In the genomic region with DNA sequence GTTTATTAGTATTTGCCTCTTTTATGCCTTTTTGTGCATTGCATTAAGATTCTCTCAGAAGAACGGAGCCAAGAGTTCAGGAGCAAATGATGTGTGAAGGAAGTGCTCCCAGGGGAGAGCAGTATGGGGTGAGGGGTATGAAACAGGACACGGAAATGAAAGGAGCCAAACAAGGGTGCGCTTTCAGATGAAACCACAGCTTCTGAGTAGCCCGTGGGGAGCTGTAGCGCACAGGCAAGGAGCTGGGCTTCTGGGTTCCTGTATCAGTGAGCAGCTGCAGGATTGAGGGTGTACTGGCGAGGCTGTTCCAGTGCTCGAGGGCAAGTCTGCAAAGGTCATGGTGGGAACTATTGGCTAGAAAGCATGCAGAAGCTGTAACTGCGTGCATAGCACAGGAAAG, we compare ENCODE assay signal across 11 cellular contexts. TPM values are rescaled to one million over a fixed set of nuclear protein-coding genes. Genes with fewer than 3 reads are reported as not detected.
DNase-seq lines count a peak whose midpoint lies in the region; ATAC-seq and TF ChIP-seq lines count a peak whose summit lies in the region.
"Had no signal": no experiment of that assay in that cellular context is flagged by ENCODE, and none has a peak within 500 bp of the region (broad histone marks: within the 10 kb centered on the region; RNA-seq: fewer than 3 reads in every experiment).

No MANE protein-coding gene starts in this region.

- intact Hi-C loops in body of pancreas (cut with DNase I): no loop called here

- no peak overlapping the region for H3K9ac ChIP-seq in DND-41 (ENCODE audit: low read depth, low read length)

- H3K4me1 ChIP-seq in DND-41 (ENCODE audit: insufficient read depth, low read length) (no peaks in the 10 kb centered on the region), body of pancreas (no peaks in the 10 kb centered on the region)
- H3K4me1 ChIP-seq: HAP-1 had no signal

- H4K20me1 ChIP-seq in DND-41 (ENCODE audit: insufficient read depth, low read length): no peaks in the 10 kb centered on the region

- H3K9me3 ChIP-seq in DND-41 (ENCODE audit: insufficient read depth, low read length, severe bottlenecking): no peaks in the 10 kb centered on the region
- no peaks in the 10 kb centered on the region for H3K9me3 ChIP-seq in body of pancreas
- H3K9me3 ChIP-seq: HAP-1 had no signal

- in situ Hi-C loops in SK-MEL-5 (cut with HindIII; ENCODE audit: low pct_unique_long_range_greater_than_20kb, low sequenced_read_pairs): no loop called here

- H3K36me3 ChIP-seq in DND-41 (ENCODE audit: insufficient read depth, low read length) (no peaks in the 10 kb centered on the region), body of pancreas (replicated peaks in 1 of 2; ENCODE audit: insufficient read depth in 1 of 2, low read depth in 2 of 2) (peaks cover 0 to 9% of the 10 kb centered on the region in 2 donors)
- H3K36me3 ChIP-seq: HAP-1 had no signal

- no peak overlapping the region for H3K4me2 ChIP-seq in DND-41 (ENCODE audit: insufficient read depth, low read length)

- H3K27ac ChIP-seq in DND-41 (ENCODE audit: low read length) (no peak overlapping the region), body of pancreas (no peak overlapping the region)

- no peak for TF ChIP-seq POLR2A in body of pancreas (IDR thresholded peaks at IDR 0.05)

- ATAC-seq in DND-41 (ENCODE audit: insufficient read depth, low read depth): peak; percentile 47; the same call in 2 of the 3 replicates
- ATAC-seq in GM21381 (IDR thresholded peaks at IDR 0.05; ENCODE audit: unreplicated experiment): peak; percentile 95
- peak; percentile 66 for ATAC-seq in HG03520 (IDR thresholded peaks at IDR 0.05; ENCODE audit: unreplicated experiment)
- no peak for ATAC-seq in body of pancreas

- WGBS in body of pancreas, 2 donors: 78 to 83% methylated on average over 8 of the region's 8 CpGs

- H2AFZ ChIP-seq in DND-41 (ENCODE audit: low read depth, low read length): no peak overlapping the region

- no peaks in the 10 kb centered on the region for H3K79me2 ChIP-seq in DND-41 (ENCODE audit: insufficient read depth, low read length)

- no peak overlapping the region for H3K4me3 ChIP-seq in DND-41 (ENCODE audit: low read depth in 1 of 2, low read length in 2 of 2)
- H3K4me3 ChIP-seq in body of pancreas: no peak overlapping the region
- H3K4me3 ChIP-seq: HAP-1 had no signal

- H3K27me3 ChIP-seq in DND-41 (ENCODE audit: insufficient read depth, low read length, poor library complexity) (peaks cover 6% of the 10 kb centered on the region), body of pancreas (no peaks in the 10 kb centered on the region)

- DNase-seq in DND-41: peak; percentile 5
- peak; percentile 78 for DNase-seq in SK-MEL-5 (ENCODE audit: low read depth, low spot score)
- no peak for DNase-seq in NCI-H82 treated with DMSO at 0.1 percent for 48 hours (lab: John Stamatoyannopoulos, UW; ENCODE audit: unreplicated experiment)
- DNase-seq in body of pancreas: no peak
- no peak for DNase-seq in AG20443 (ENCODE audit: low spot score)
- no peak for DNase-seq in nucleus accumbens (lab: John Stamatoyannopoulos, UW)
- DNase-seq: CD4-positive, CD25-positive, alpha-beta regulatory T cell; NCI-H1930 had no signal

- TF ChIP-seq CTCF in DND-41 (IDR thresholded peaks at IDR 0.05; ENCODE audit: borderline replicate concordance, extremely low read depth, low read length, poor library complexity, severe bottlenecking) (no peak), body of pancreas (IDR thresholded peaks at IDR 0.05) (no peak)

RNA-seq across cellular contexts. Expression of a gene that starts 25.4 kb away (rescaled TPM):
- 1.4 and 2.8 TPM in 2 replicates for total RNA-seq in SK-MEL-5 (2014; rRNA removed; shearing (Covaris generic))
- 1.5 and 1.8 TPM in 2 replicates for polyA plus RNA-seq in SK-MEL-5 (2015; cell fraction: cytosol; rRNA removed)
- polyA plus RNA-seq in SK-MEL-5 (2015; cell fraction: nucleus; rRNA removed): 0.26 and 0.86 TPM in 2 replicates
- 1 to 10 TPM; 5.9 to 6.2 TPM for total RNA-seq in body of pancreas

Comparison
In these comparisons a context has a peak if more than half of its experiments do, and no peak if none do; other contexts are left out.
1. DNase-seq: peak in DND-41 (single experiment) and SK-MEL-5 (single experiment); none in NCI-H82 treated with DMSO at 0.1 percent for 48 hours (single experiment), body of pancreas (0 of 4), AG20443 (single experiment) and nucleus accumbens (0 of 56).